In the genomic region with DNA sequence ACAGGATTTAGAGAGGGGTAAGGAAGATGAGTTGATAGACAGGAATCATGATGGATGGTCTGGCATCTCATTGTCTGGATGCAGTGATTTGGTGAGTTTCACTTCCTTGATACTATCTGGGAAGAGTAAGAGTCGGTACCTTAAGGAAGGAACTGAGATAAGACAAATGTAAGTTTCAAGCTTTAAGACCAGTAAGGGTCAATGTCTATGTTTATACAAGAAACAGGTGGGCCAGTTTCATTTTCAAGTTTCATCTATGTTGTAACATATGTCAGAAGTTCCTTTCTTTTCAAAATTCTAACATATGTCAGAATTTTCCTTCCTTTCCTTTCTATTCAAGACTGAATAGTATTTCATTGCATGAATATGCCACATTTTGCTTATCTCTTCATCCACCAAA, we compare ENCODE assay signal across 19 cellular contexts.
A peak's percentile ranks its signal among the peaks of the same experiment; 100 is the strongest.
DNase-seq lines count a peak whose midpoint lies in the region; ATAC-seq and TF ChIP-seq lines count a peak whose summit lies in the region.
"Had no signal": no experiment of that assay in that cellular context is flagged by ENCODE, and none has a peak within 500 bp of the region (broad histone marks: within the 10 kb centered on the region; RNA-seq: fewer than 3 reads in every experiment).

No MANE protein-coding gene starts in this region.

- H4K91ac ChIP-seq in neuronal stem cell (ENCODE audit: low read depth, low read length, poor library complexity), result no peak overlapping the region

- H4K8ac ChIP-seq in neuronal stem cell (ENCODE audit: low read depth, low read length), result no peak overlapping the region

- DNase-seq in MM.1S, result peak; percentile 20
- DNase-seq in hepatocyte (ENCODE audit: low spot score), result no peak
- DNase-seq in neuronal stem cell (ENCODE audit: low spot score), result no peak
- DNase-seq: 8988T; ACHN; Calu3; CD4-positive, alpha-beta memory T cell; COR-L47; DMS53; DMS79 treated with DMSO at 0.1 percent for 48 hours; GF-D8; GM23248; H7 had no signal

- H3F3A ChIP-seq in MM.1S (ENCODE audit: insufficient read depth, low read length), result no peaks in the 10 kb centered on the region

- no peak overlapping the region for H3K23ac ChIP-seq in neuronal stem cell (ENCODE audit: low read depth, low read length, poor library complexity)

- peak overlapping the region in 6 of 11 experiments; percentile 4 to 57 (median 36); a peak in 10 of 22 replicates for H3K4me2 ChIP-seq in BLaER1 treated with 17β-estradiol and CSF1 and Interleukin-3, amounts not matched to agents 10 nM and 100 nM
- H3K4me2 ChIP-seq in MM.1S (ENCODE audit: low read depth, low read length) (no peak overlapping the region), hepatocyte (peak overlapping the region; percentile 13), neuronal stem cell (ENCODE audit: insufficient read depth, low read length, poor library complexity, severe bottlenecking) (no peak overlapping the region)
- H3K4me2 ChIP-seq: A549 had no signal

- H2AFZ ChIP-seq in MM.1S (ENCODE audit: low read length), result no peak overlapping the region
- H2AFZ ChIP-seq in hepatocyte, result no peak overlapping the region
- no peak overlapping the region for H2AFZ ChIP-seq in neuronal stem cell (ENCODE audit: low read length)
- H2AFZ ChIP-seq: GM23248 had no signal

- H2BK120ac ChIP-seq in neuronal stem cell (ENCODE audit: low read depth, low read length), result no peak overlapping the region

- H3K9me2 ChIP-seq in MM.1S (replicated peaks; ENCODE audit: insufficient read depth, low read length) (no peaks in the 10 kb centered on the region), hepatocyte (replicated peaks; ENCODE audit: insufficient read depth) (no peaks in the 10 kb centered on the region)

- no peak overlapping the region for H3K14ac ChIP-seq in neuronal stem cell (ENCODE audit: low read length)

- no peak overlapping the region for H3K27ac ChIP-seq in BLaER1 treated with 17β-estradiol and CSF1 and Interleukin-3, amounts not matched to agents 10 nM and 100 nM
- H3K27ac ChIP-seq in MM.1S (ENCODE audit: low read length) (no peak overlapping the region), hepatocyte (peak overlapping the region; percentile 70), neuronal stem cell (replicated peaks; ENCODE audit: low read length) (no peak overlapping the region)
- H3K27ac ChIP-seq: A549, GM23248 had no signal

- H3K4me1 ChIP-seq in BLaER1 treated with 17β-estradiol and CSF1 and Interleukin-3, amounts not matched to agents 10 nM and 100 nM, result peaks cover 0 to 11% (median 4%) of the 10 kb centered on the region in 10 experiments; a peak in 8 of 20 replicates
- H3K4me1 ChIP-seq in MM.1S (ENCODE audit: low read length) (no peaks in the 10 kb centered on the region), hepatocyte (ENCODE audit: insufficient read depth) (peaks cover 4% of the 10 kb centered on the region), neuronal stem cell (ENCODE audit: control insufficient read depth in 2 of 2, insufficient read depth in 1 of 2, low read depth in 1 of 2, low read length in 2 of 2) (no peaks in the 10 kb centered on the region)
- H3K4me1 ChIP-seq: A549 had no signal

- peak; percentile 45 for ATAC-seq in GM18502 (IDR thresholded peaks at IDR 0.05; ENCODE audit: poor library complexity, unreplicated experiment)
- no peak for ATAC-seq in HG03280 (IDR thresholded peaks at IDR 0.05; ENCODE audit: unreplicated experiment)
- ATAC-seq in GM18861 (IDR thresholded peaks at IDR 0.05; ENCODE audit: unreplicated experiment), result no peak
- ATAC-seq: A549, HCT116 had no signal

- no peak overlapping the region for H3K18ac ChIP-seq in neuronal stem cell (ENCODE audit: low read length)

- no peak overlapping the region for H2AK5ac ChIP-seq in neuronal stem cell (ENCODE audit: low read depth, low read length)

- no peaks in the 10 kb centered on the region for H3K79me1 ChIP-seq in neuronal stem cell (ENCODE audit: low read depth, low read length)

- H3K79me2 ChIP-seq in MM.1S (ENCODE audit: low read length) (no peaks in the 10 kb centered on the region), hepatocyte (no peaks in the 10 kb centered on the region)

- no peak overlapping the region for H3K4me3 ChIP-seq in BLaER1 treated with 17β-estradiol and CSF1 and Interleukin-3, amounts not matched to agents 10 nM and 100 nM
- H3K4me3 ChIP-seq in MM.1S (ENCODE audit: low read length) (no peak overlapping the region), hepatocyte (no peak overlapping the region), neuronal stem cell (ENCODE audit: low read length in 2 of 2) (no peak overlapping the region)
- H3K4me3 ChIP-seq: A549, GM23248 had no signal

- no peaks in the 10 kb centered on the region for H3K36me3 ChIP-seq in BLaER1 treated with 17β-estradiol and CSF1 and Interleukin-3, amounts not matched to agents 10 nM and 100 nM
- H3K36me3 ChIP-seq in MM.1S (replicated peaks; ENCODE audit: insufficient read depth, low read length) (no peaks in the 10 kb centered on the region), hepatocyte (replicated peaks; ENCODE audit: insufficient read depth, low read depth) (no peaks in the 10 kb centered on the region), neuronal stem cell (replicated peaks in 1 of 2; ENCODE audit: control insufficient read depth in 2 of 2, insufficient read depth in 2 of 2, low read length in 2 of 2) (no peaks in the 10 kb centered on the region)

- H3K27me3 ChIP-seq in BLaER1 treated with 17β-estradiol and CSF1 and Interleukin-3, amounts not matched to agents 10 nM and 100 nM, result no peaks in the 10 kb centered on the region
- no peaks in the 10 kb centered on the region for H3K27me3 ChIP-seq in MM.1S (replicated peaks; ENCODE audit: insufficient read depth, low read length)
- H3K27me3 ChIP-seq in hepatocyte, result no peaks in the 10 kb centered on the region
- H3K27me3 ChIP-seq in neuronal stem cell (ENCODE audit: control insufficient read depth in 3 of 3, insufficient read depth in 3 of 3, low read depth in 1 of 3, low read length in 3 of 3), result no peaks in the 10 kb centered on the region

- H2BK5ac ChIP-seq in neuronal stem cell (ENCODE audit: low read length), result no peak overlapping the region

- H3K4ac ChIP-seq in neuronal stem cell (ENCODE audit: low read length), result no peak overlapping the region

- TF ChIP-seq CTCF in MM.1S (IDR thresholded peaks at IDR 0.05; ENCODE audit: low read length) (no peak), hepatocyte (IDR thresholded peaks at IDR 0.05; ENCODE audit: poor library complexity) (no peak)

- no peak overlapping the region for H2BK12ac ChIP-seq in neuronal stem cell (ENCODE audit: low read length)

- no peak overlapping the region for H2BK15ac ChIP-seq in neuronal stem cell (ENCODE audit: low read length)

- 46% methylated on average over 1 of the region's 1 CpG for WGBS in hepatocyte (ENCODE audit: low lambda C conversion rate, missing lambda C conversion rate)
- no CpG with 5 or more reads among the region's 1 CpG for WGBS in neuronal stem cell (ENCODE audit: extremely low coverage in 2 of 2, insufficient read length in 2 of 2, insufficient replicate concordance in 1 of 2), 2 donors

- H3K9ac ChIP-seq in BLaER1 treated with 17β-estradiol and CSF1 and Interleukin-3, amounts not matched to agents 10 nM and 100 nM, result no peak overlapping the region
- H3K9ac ChIP-seq in MM.1S (ENCODE audit: low read length) (no peak overlapping the region), neuronal stem cell (ENCODE audit: low read depth, low read length, poor library complexity) (no peak overlapping the region)
- H3K9ac ChIP-seq: GM23248 had no signal

- peaks cover 0 to 6% (median 4%) of the 10 kb centered on the region in 11 experiments; a peak in 3 of 22 replicates for H3K9me3 ChIP-seq in BLaER1 treated with 17β-estradiol and CSF1 and Interleukin-3, amounts not matched to agents 10 nM and 100 nM (replicated peaks in 1 of 11)
- no peaks in the 10 kb centered on the region for H3K9me3 ChIP-seq in MM.1S (replicated peaks; ENCODE audit: insufficient read depth, low read length)
- H3K9me3 ChIP-seq in hepatocyte (ENCODE audit: low read depth), result no peaks in the 10 kb centered on the region
- H3K9me3 ChIP-seq in neuronal stem cell (replicated peaks in 1 of 2; ENCODE audit: control insufficient read depth in 2 of 2, insufficient read depth in 1 of 2, low read depth in 1 of 2, low read length in 2 of 2), result no peaks in the 10 kb centered on the region
- H3K9me3 ChIP-seq: A549 had no signal

- no peaks in the 10 kb centered on the region for H4K20me1 ChIP-seq in BLaER1 treated with 17β-estradiol and CSF1 and Interleukin-3, amounts not matched to agents 10 nM and 100 nM
- H4K20me1 ChIP-seq in MM.1S (ENCODE audit: insufficient read depth, low read length) (no peaks in the 10 kb centered on the region), hepatocyte (ENCODE audit: insufficient read depth, poor library complexity, severe bottlenecking) (no peaks in the 10 kb centered on the region)

Comparison
In these comparisons a context has a peak if more than half of its experiments do, and no peak if none do; other contexts are left out.
1. H3K4me2 ChIP-seq: peak in BLaER1 treated with 17β-estradiol and CSF1 and Interleukin-3, amounts not matched to agents 10 nM and 100 nM (6 of 11) and hepatocyte (single experiment); none in MM.1S (single experiment) and neuronal stem cell (single experiment).